In genomic region chr1:1260843-1261560, GRCh38 we compare ENCODE assay signal across 16 cellular contexts. TPM values are rescaled to one million over a fixed set of nuclear protein-coding genes. Genes with fewer than 3 reads are reported as not detected.
DNase-seq lines count a peak whose midpoint lies in the region; ATAC-seq and TF ChIP-seq lines count a peak whose summit lies in the region.
"Had no signal": no experiment of that assay in that cellular context is flagged by ENCODE, and none has a peak within 500 bp of the region (broad histone marks: within the 10 kb centered on the region; RNA-seq: fewer than 3 reads in every experiment).

No MANE protein-coding gene starts in this region.

- TF ChIP-seq CTCF in RWPE1 (conservative IDR thresholded peaks at IDR 0.05; ENCODE audit: low read depth) (no peak), nephron progenitor cell (IDR thresholded peaks at IDR 0.05) (no peak)

- ATAC-seq in activated T-cell treated with anti-CD3 and anti-CD28 coated beads, Interleukin-2, amount 50 U/mL, for 72 hours (replicated peaks in 1 of 2) = no peak
- ATAC-seq: activated CD4-positive, CD25-positive, alpha-beta regulatory T cell treated with anti-CD3 and anti-CD28 coated beads, Interleukin-2, amount 50 U/mL, for 24 hours had no signal

- peaks cover 3% of the 10 kb centered on the region for H3K4me1 Mint-ChIP-seq in activated T-cell treated with anti-CD3 and anti-CD28 coated beads, Interleukin-2, amount 50 U/mL, for 72 hours (ENCODE audit: low read depth)
- H3K4me1 Mint-ChIP-seq in nephron progenitor cell = peaks cover 13% of the 10 kb centered on the region

- no peaks in the 10 kb centered on the region for H3K27me3 Mint-ChIP-seq in activated T-cell treated with anti-CD3 and anti-CD28 coated beads, Interleukin-2, amount 50 U/mL, for 72 hours (ENCODE audit: low read depth)
- H3K27me3 Mint-ChIP-seq in nephron progenitor cell (ENCODE audit: low read depth, poor library complexity) = no peaks in the 10 kb centered on the region

- peak overlapping the region; percentile 67 for H3K27ac ChIP-seq in RWPE1
- H3K27ac ChIP-seq: esophagus muscularis mucosa, SJCRH30, transverse colon had no signal

- H3K27ac Mint-ChIP-seq in activated T-cell treated with anti-CD3 and anti-CD28 coated beads, Interleukin-2, amount 50 U/mL, for 72 hours = peak overlapping the region; percentile 34
- H3K27ac Mint-ChIP-seq in nephron progenitor cell = peak overlapping the region; percentile 94

- peaks cover 0 to 21% of the 10 kb centered on the region in 2 donors for H3K36me3 Mint-ChIP-seq in activated T-cell treated with anti-CD3 and anti-CD28 coated beads, Interleukin-2, amount 50 U/mL, for 72 hours (ENCODE audit: insufficient read depth in 2 of 2)
- peaks cover 75% of the 10 kb centered on the region for H3K36me3 Mint-ChIP-seq in nephron progenitor cell (ENCODE audit: low read depth)

- no peaks in the 10 kb centered on the region for H3K9me3 Mint-ChIP-seq in activated T-cell treated with anti-CD3 and anti-CD28 coated beads, Interleukin-2, amount 50 U/mL, for 72 hours
- no peaks in the 10 kb centered on the region for H3K9me3 Mint-ChIP-seq in nephron progenitor cell

- CTCF ChIA-PET in RWPE1 (lab: Yijun Ruan, JAX) = interaction anchor here (0.6 to 0.8 kb wide), 2 partner anchors 139 to 244 kb away, joined by 3 to 6 read pairs; no protein-coding TSS in a partner anchor

- POLR2A ChIA-PET in RWPE1 (lab: Yijun Ruan, JAX; ENCODE audit: low non-redundant PET) = interaction anchor here (0.7 kb wide), 1 partner anchor 271 kb away, joined by 3 read pairs; no protein-coding TSS in a partner anchor

- no peak for DNase-seq in activated T-cell treated with anti-CD3 and anti-CD28 coated beads, Interleukin-2, amount 50 U/mL, for 72 hours
- DNase-seq in activated T-cell treated with anti-CD3 and anti-CD28 coated beads, Interleukin-2, amount 50 U/mL, for 48 hours = no peak
- DNase-seq in RWPE1 (ENCODE audit: low spot score) (no peak), dermis blood vessel endothelial cell (peak; percentile 58), nephron progenitor cell (no peak), GDM1 (lab: John Stamatoyannopoulos, UW) (no peak), SHP77 (lab: John Stamatoyannopoulos, UW) (no peak)
- no peak for DNase-seq in stimulated activated naive CD4-positive, alpha-beta T cell treated with Interleukin-2 at 50 U/mL for 16 hours (lab: John Stamatoyannopoulos, UW)
- DNase-seq: central memory CD4-positive, alpha-beta T cell; NCI-H187; NCI-H82; posterior cingulate gyrus; SJCRH30; transverse colon had no signal

- H3K4me3 Mint-ChIP-seq in activated T-cell treated with anti-CD3 and anti-CD28 coated beads, Interleukin-2, amount 50 U/mL, for 72 hours = no peak overlapping the region
- no peak overlapping the region for H3K4me3 Mint-ChIP-seq in nephron progenitor cell

RNA-seq across cellular contexts. Expression of gene UBE2J2, which starts 12.7 kb away (rescaled TPM):
- 10 to 100 TPM; 63.5 to 77.8 TPM for total RNA-seq in activated T-cell treated with anti-CD3 and anti-CD28 coated beads, Interleukin-2, amount 50 U/mL, for 72 hours
- 57.3 and 62.1 TPM in 2 replicates for total RNA-seq in dermis blood vessel endothelial cell

RNA-seq across cellular contexts. Expression of gene C1QTNF12, which starts 14.5 kb away (rescaled TPM):
- 10 to 100 TPM in 1 of 2 donors, 1 to 10 TPM in 1; 8.1 to 14.2 TPM for total RNA-seq in activated T-cell treated with anti-CD3 and anti-CD28 coated beads, Interleukin-2, amount 50 U/mL, for 72 hours
- total RNA-seq in dermis blood vessel endothelial cell = 0.17 and 0.56 TPM in 2 replicates
- total RNA-seq: SJCRH30 had no signal

RNA-seq across cellular contexts. Expression of gene SCNN1D, which starts 19.2 kb away (rescaled TPM):
- 10 to 100 TPM in 1 of 2 donors, 1 to 10 TPM in 1; 5.6 to 13.0 TPM for total RNA-seq in activated T-cell treated with anti-CD3 and anti-CD28 coated beads, Interleukin-2, amount 50 U/mL, for 72 hours
- total RNA-seq in dermis blood vessel endothelial cell = 0.14 and 1.0 TPM in 2 replicates

RNA-seq across cellular contexts. Expression of gene B3GALT6, which starts 29.0 kb away (rescaled TPM):
- 10 to 100 TPM; 13.1 to 13.6 TPM for total RNA-seq in activated T-cell treated with anti-CD3 and anti-CD28 coated beads, Interleukin-2, amount 50 U/mL, for 72 hours
- total RNA-seq in dermis blood vessel endothelial cell = 36.1 and 46.6 TPM in 2 replicates

RNA-seq across cellular contexts. Expression of gene SDF4, which starts 29.2 kb away (rescaled TPM):
- 100 to 1,000 TPM; 188 to 348 TPM for total RNA-seq in activated T-cell treated with anti-CD3 and anti-CD28 coated beads, Interleukin-2, amount 50 U/mL, for 72 hours
- 122 and 160 TPM in 2 replicates for total RNA-seq in dermis blood vessel endothelial cell
